Comparison of ENCODE assay signal across 7 cellular contexts in genomic region chr10:63264852-63265617, GRCh38.
A peak's percentile ranks its signal among the peaks of the same experiment; 100 is the strongest.
DNase-seq lines count a peak whose midpoint lies in the region; ATAC-seq and TF ChIP-seq lines count a peak whose summit lies in the region.

No MANE protein-coding gene starts in this region.

- peaks cover 18% of the 10 kb centered on the region for H3K36me3 ChIP-seq in KOPT-K1 (ENCODE audit: insufficient read depth, low read length)
- H3K36me3 ChIP-seq in mucosa of descending colon (ENCODE audit: low read depth) = no peaks in the 10 kb centered on the region
- no peaks in the 10 kb centered on the region for H3K36me3 ChIP-seq in tibial nerve

- TF ChIP-seq CTCF in mucosa of descending colon (IDR thresholded peaks at IDR 0.05) = no peak
- no peak for TF ChIP-seq CTCF in tibial nerve (IDR thresholded peaks at IDR 0.05)

- peak in 1 of 2 donors; percentile 71 for TF ChIP-seq EP300 in tibial nerve (IDR thresholded peaks at IDR 0.05)

- DNase-seq in G401 (ENCODE audit: low spot score) = peak; percentile 65
- peak; percentile 18 for DNase-seq in T-helper 9 cell
- DNase-seq in effector CD8-positive, alpha-beta T cell (lab: John Stamatoyannopoulos, UW) = peak; percentile 34
- DNase-seq in mucosa of descending colon = peak in 1 of 3 donors; percentile 47
- DNase-seq in tibial nerve (ENCODE audit: low spot score in 2 of 2) = peak in 1 of 2 donors; percentile 36
- DNase-seq in cortex of kidney (lab: John Stamatoyannopoulos, UW) = no peak

- H3K27ac ChIP-seq in KOPT-K1 (ENCODE audit: low read depth, low read length, poor library complexity, severe bottlenecking) (peak overlapping the region; percentile 83), tibial nerve (peak overlapping the region; percentile 43 to 95 (median 89))

- H3K4me3 ChIP-seq in mucosa of descending colon (peak overlapping the region; percentile 0), tibial nerve (peak overlapping the region; percentile 8 to 60 (median 36))

- no peaks in the 10 kb centered on the region for H3K27me3 ChIP-seq in tibial nerve

- in situ Hi-C loops in G401 (cut with HindIII; ENCODE audit: low sequenced_read_pairs) = no loop called here

- peak; percentile 18 for ATAC-seq in mucosa of descending colon

- TF ChIP-seq POLR2A in tibial nerve (IDR thresholded peaks at IDR 0.05) = peak in 1 of 2 donors; percentile 13

- H3K9me3 ChIP-seq in KOPT-K1 (ENCODE audit: insufficient read depth, low read length, poor library complexity, severe bottlenecking) (no peaks in the 10 kb centered on the region), mucosa of descending colon (no peaks in the 10 kb centered on the region), tibial nerve (no peaks in the 10 kb centered on the region)

- intact Hi-C loops in mucosa of descending colon (cut with DNase I, micrococcal nuclease) = no loop called here

- H3K4me1 ChIP-seq in mucosa of descending colon (ENCODE audit: low read depth) (peaks cover 20% of the 10 kb centered on the region), tibial nerve (peaks cover 3 to 61% (median 31%) of the 10 kb centered on the region in 4 donors)

- WGBS in tibial nerve, 2 donors = 0 to 1% methylated on average over 5 of the region's 5 CpGs
